In genomic region chr18:31821452-31822171, GRCh38 we compare ENCODE assay signal across 1 cellular context.
TF ChIP-seq lines count a peak whose summit lies in the region.

No MANE protein-coding gene starts in this region.

TF ChIP-seq in K562, 482 proteins besides CTCF, POLR2A, EP300 and RAD21 (continued from another document and continues in another):
- TF ChIP-seq ZNF449 (CRISPR knock-in tag; IDR thresholded peaks at IDR 0.05) (peak; percentile 87), NR4A1 (CRISPR knock-in tag; IDR thresholded peaks at IDR 0.05) (0 out of 2 replicates have a peak, but pooled peaks have one; percentile 39), NR4A1 (tag; IDR thresholded peaks at IDR 0.05) (peak; percentile 93), ZKSCAN3 (CRISPR knock-in tag; IDR thresholded peaks at IDR 0.05) (no peak), MAX (CRISPR knock-in tag; IDR thresholded peaks at IDR 0.05) (peak; percentile 92), PTRF (tag; IDR thresholded peaks at IDR 0.05) (peak; percentile 72), TCF3 (CRISPR knock-in tag; IDR thresholded peaks at IDR 0.05) (peak; percentile 97), SMARCC2 (IDR thresholded peaks at IDR 0.05; ENCODE audit: low read depth) (peak; percentile 88), HSF4 (CRISPR knock-in tag; IDR thresholded peaks at IDR 0.05; ENCODE audit: borderline replicate concordance) (peak; percentile 82; the same call in 1 of the 2 replicates), ZNF785 (CRISPR knock-in tag; IDR thresholded peaks at IDR 0.05) (no peak), MEIS2 (IDR thresholded peaks at IDR 0.05; ENCODE audit: partially characterized antibody) (peak; percentile 3), TBL1XR1 (IDR thresholded peaks at IDR 0.05; ENCODE audit: low read length in 2 of 2) (peak in 1 of 2 experiments; percentile 50; a peak in 1 of 4 replicates), ZNF79 (CRISPR knock-in tag; IDR thresholded peaks at IDR 0.05; ENCODE audit: low read depth) (peak; percentile 63; the same call in 1 of the 2 replicates), ZMIZ1 (IDR thresholded peaks at IDR 0.05; ENCODE audit: low read depth in 2 of 2, low read length in 2 of 2) (peak in 1 of 2 experiments; percentile 83; a peak in 2 of 4 replicates), SOX6 (IDR thresholded peaks at IDR 0.05) (peak; percentile 95), CREB5 (CRISPR knock-in tag; IDR thresholded peaks at IDR 0.05) (peak; percentile 80; the same call in 1 of the 2 replicates), ELF1 (tag; IDR thresholded peaks at IDR 0.05) (peak; percentile 19; the same call in 1 of the 2 replicates), FOXK2 (conservative IDR thresholded peaks at IDR 0.05 in 1 of 2, IDR thresholded peaks at IDR 0.05 in 1 of 2; ENCODE audit: low read depth in 2 of 2) (0 out of 4 replicates have a peak, but pooled peaks of 1 of the 2 experiments have one; percentile 33), CBFA2T3 (IDR thresholded peaks at IDR 0.05) (peak; percentile 99), DMBX1 (CRISPR knock-in tag; IDR thresholded peaks at IDR 0.05; ENCODE audit: borderline replicate concordance) (peak; percentile 98), HMGN3 (IDR thresholded peaks at IDR 0.05; ENCODE audit: borderline replicate concordance, extremely low read depth, insufficient read length, low read depth, low read length) (peak; percentile 51), SMARCE1 (IDR thresholded peaks at IDR 0.05) (peak; percentile 91), RBFOX2 (IDR thresholded peaks at IDR 0.05; ENCODE audit: low read depth, low read length) (no peak), ETV5 (CRISPR knock-in tag; IDR thresholded peaks at IDR 0.05; ENCODE audit: low read depth) (peak; percentile 67), ZNF134 (CRISPR knock-in tag; conservative IDR thresholded peaks at IDR 0.05) (peak; percentile 55; the same call in 1 of the 2 replicates), ZNF274 (IDR thresholded peaks at IDR 0.05; ENCODE audit: borderline replicate concordance, low read depth, low read length) (peak; percentile 30; the same call in 1 of the 2 replicates), ZNF311 (CRISPR knock-in tag; IDR thresholded peaks at IDR 0.05) (0 out of 2 replicates have a peak, but pooled peaks have one; percentile 26), ZNF354B (CRISPR knock-in tag; IDR thresholded peaks at IDR 0.05) (peak; percentile 49; the same call in 1 of the 2 replicates), TRIM28 (IDR thresholded peaks at IDR 0.05) (no peak), NRF1 (conservative IDR thresholded peaks at IDR 0.05 in 1 of 2, IDR thresholded peaks at IDR 0.05 in 1 of 2) (peak; percentile 39 to 42), NR2C2 (CRISPR knock-in tag; IDR thresholded peaks at IDR 0.05) (no peak), NR2C2 (tag; IDR thresholded peaks at IDR 0.05) (0 out of 2 replicates have a peak, but pooled peaks have one; percentile 40), MTA1 (IDR thresholded peaks at IDR 0.05; ENCODE audit: borderline replicate concordance) (peak; percentile 76), ZNF436 (CRISPR knock-in tag; IDR thresholded peaks at IDR 0.05) (no peak), FOXA3 (CRISPR knock-in tag; conservative IDR thresholded peaks at IDR 0.05 in 1 of 2, IDR thresholded peaks at IDR 0.05 in 1 of 2) (peak in 1 of 2 experiments; percentile 23; a peak in 1 of 4 replicates), NFIC (IDR thresholded peaks at IDR 0.05) (peak; percentile 87), LARP7 (IDR thresholded peaks at IDR 0.05) (no peak), TCFL5 (CRISPR knock-in tag; conservative IDR thresholded peaks at IDR 0.05) (peak; percentile 58; the same call in 1 of the 2 replicates), ELF4 (CRISPR knock-in tag; IDR thresholded peaks at IDR 0.05) (peak; percentile 97), SMAD3 (CRISPR knock-in tag; conservative IDR thresholded peaks at IDR 0.05) (peak; percentile 86), PYGO2 (tag; IDR thresholded peaks at IDR 0.05) (peak; percentile 84), KLF6 (CRISPR knock-in tag; IDR thresholded peaks at IDR 0.05; ENCODE audit: borderline replicate concordance) (peak; percentile 87), MECOM (CRISPR knock-in tag; IDR thresholded peaks at IDR 0.05) (peak; percentile 67; the same call in 1 of the 2 replicates), MEF2A (IDR thresholded peaks at IDR 0.05; ENCODE audit: control insufficient read depth, low read depth, low read length) (0 out of 2 replicates have a peak, but pooled peaks have one; percentile 5), NCOA2 (IDR thresholded peaks at IDR 0.05; ENCODE audit: partially characterized antibody in 2 of 2) (no peak), ZNF75A (CRISPR knock-in tag; IDR thresholded peaks at IDR 0.05) (peak; percentile 62; the same call in 1 of the 2 replicates), ZNF41 (CRISPR knock-in tag; conservative IDR thresholded peaks at IDR 0.05) (peak; percentile 59; the same call in 1 of the 2 replicates), GATA2 (CRISPR knock-in tag; IDR thresholded peaks at IDR 0.05) (peak; percentile 98), NBN (IDR thresholded peaks at IDR 0.05; ENCODE audit: low read depth) (peak; percentile 65), TFE3 (CRISPR knock-in tag; IDR thresholded peaks at IDR 0.05) (peak; percentile 15; the same call in 1 of the 2 replicates)
- TF ChIP-seq, protein P1, sequence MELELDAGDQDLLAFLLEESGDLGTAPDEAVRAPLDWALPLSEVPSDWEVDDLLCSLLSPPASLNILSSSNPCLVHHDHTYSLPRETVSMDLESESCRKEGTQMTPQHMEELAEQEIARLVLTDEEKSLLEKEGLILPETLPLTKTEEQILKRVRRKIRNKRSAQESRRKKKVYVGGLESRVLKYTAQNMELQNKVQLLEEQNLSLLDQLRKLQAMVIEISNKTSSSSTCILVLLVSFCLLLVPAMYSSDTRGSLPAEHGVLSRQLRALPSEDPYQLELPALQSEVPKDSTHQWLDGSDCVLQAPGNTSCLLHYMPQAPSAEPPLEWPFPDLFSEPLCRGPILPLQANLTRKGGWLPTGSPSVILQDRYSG (tag; conservative IDR thresholded peaks at IDR 0.05; ENCODE audit: low read depth): peak; percentile 85; the same call in 1 of the 2 replicates
- TF ChIP-seq, protein P2, sequence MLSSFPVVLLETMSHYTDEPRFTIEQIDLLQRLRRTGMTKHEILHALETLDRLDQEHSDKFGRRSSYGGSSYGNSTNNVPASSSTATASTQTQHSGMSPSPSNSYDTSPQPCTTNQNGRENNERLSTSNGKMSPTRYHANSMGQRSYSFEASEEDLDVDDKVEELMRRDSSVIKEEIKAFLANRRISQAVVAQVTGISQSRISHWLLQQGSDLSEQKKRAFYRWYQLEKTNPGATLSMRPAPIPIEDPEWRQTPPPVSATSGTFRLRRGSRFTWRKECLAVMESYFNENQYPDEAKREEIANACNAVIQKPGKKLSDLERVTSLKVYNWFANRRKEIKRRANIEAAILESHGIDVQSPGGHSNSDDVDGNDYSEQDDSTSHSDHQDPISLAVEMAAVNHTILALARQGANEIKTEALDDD (IDR thresholded peaks at IDR 0.05): peak; percentile 92
- TF ChIP-seq, protein P3, sequence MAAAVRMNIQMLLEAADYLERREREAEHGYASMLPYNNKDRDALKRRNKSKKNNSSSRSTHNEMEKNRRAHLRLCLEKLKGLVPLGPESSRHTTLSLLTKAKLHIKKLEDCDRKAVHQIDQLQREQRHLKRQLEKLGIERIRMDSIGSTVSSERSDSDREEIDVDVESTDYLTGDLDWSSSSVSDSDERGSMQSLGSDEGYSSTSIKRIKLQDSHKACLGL (CRISPR knock-in tag; IDR thresholded peaks at IDR 0.05; ENCODE audit: borderline replicate concordance, poor library complexity, severe bottlenecking): no peak
- TF ChIP-seq, protein P4, sequence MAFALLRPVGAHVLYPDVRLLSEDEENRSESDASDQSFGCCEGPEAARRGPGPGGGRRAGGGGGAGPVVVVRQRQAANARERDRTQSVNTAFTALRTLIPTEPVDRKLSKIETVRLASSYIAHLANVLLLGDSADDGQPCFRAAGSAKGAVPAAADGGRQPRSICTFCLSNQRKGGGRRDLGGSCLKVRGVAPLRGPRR (CRISPR knock-in tag; IDR thresholded peaks at IDR 0.05): peak; percentile 83; the same call in 1 of the 2 replicates
- TF ChIP-seq, protein P5, sequence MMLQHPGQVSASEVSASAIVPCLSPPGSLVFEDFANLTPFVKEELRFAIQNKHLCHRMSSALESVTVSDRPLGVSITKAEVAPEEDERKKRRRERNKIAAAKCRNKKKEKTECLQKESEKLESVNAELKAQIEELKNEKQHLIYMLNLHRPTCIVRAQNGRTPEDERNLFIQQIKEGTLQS (IDR thresholded peaks at IDR 0.05): peak; percentile 32; the same call in 1 of the 2 replicates
- TF ChIP-seq, protein P5 (CRISPR knock-in tag; conservative IDR thresholded peaks at IDR 0.05): peak; percentile 45; the same call in 1 of the 2 replicates
- TF ChIP-seq, protein P6, sequence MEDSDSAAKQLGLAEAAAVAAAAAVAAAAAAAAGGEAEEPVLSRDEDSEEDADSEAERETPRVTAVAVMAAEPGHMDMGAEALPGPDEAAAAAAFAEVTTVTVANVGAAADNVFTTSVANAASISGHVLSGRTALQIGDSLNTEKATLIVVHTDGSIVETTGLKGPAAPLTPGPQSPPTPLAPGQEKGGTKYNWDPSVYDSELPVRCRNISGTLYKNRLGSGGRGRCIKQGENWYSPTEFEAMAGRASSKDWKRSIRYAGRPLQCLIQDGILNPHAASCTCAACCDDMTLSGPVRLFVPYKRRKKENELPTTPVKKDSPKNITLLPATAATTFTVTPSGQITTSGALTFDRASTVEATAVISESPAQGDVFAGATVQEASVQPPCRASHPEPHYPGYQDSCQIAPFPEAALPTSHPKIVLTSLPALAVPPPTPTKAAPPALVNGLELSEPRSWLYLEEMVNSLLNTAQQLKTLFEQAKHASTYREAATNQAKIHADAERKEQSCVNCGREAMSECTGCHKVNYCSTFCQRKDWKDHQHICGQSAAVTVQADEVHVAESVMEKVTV (CRISPR knock-in tag; IDR thresholded peaks at IDR 0.05): 0 out of 2 replicates have a peak, but pooled peaks have one; percentile 7
